11 cellular contexts compared by ENCODE assay signal in genomic region chr19:2064788-2065524, GRCh38. TPM values are rescaled to one million over a fixed set of nuclear protein-coding genes. Genes with fewer than 3 reads are reported as not detected.
DNase-seq lines count a peak whose midpoint lies in the region; ATAC-seq, FAIRE-seq and TF ChIP-seq lines count a peak whose summit lies in the region.
"Had no signal": no experiment of that assay in that cellular context is flagged by ENCODE, and none has a peak within 500 bp of the region (broad histone marks: within the 10 kb centered on the region; RNA-seq: fewer than 3 reads in every experiment).

No MANE protein-coding gene starts in this region.

- WGBS in A549 (ENCODE audit: missing lambda C conversion rate): 75% methylated on average over 27 of the region's 38 CpGs
- no CpG with 5 or more reads among the region's 38 CpGs for WGBS in neuronal stem cell (ENCODE audit: extremely low coverage in 2 of 2, insufficient read length in 2 of 2, insufficient replicate concordance in 1 of 2), 2 donors

- POLR2A ChIA-PET in A549 (lab: Yijun Ruan, JAX): no interaction called here

- no peak overlapping the region for H3K9ac ChIP-seq in OCI-LY1 (ENCODE audit: low read length)
- H3K9ac ChIP-seq in neuronal stem cell (ENCODE audit: low read depth, low read length, poor library complexity): peak overlapping the region; percentile 78

- H3K4me1 ChIP-seq in A549 (peaks cover 23% of the 10 kb centered on the region), OCI-LY1 (ENCODE audit: insufficient read depth, low read length, severe bottlenecking) (peaks cover 33% of the 10 kb centered on the region), neuronal stem cell (ENCODE audit: control insufficient read depth in 2 of 2, insufficient read depth in 1 of 2, low read depth in 1 of 2, low read length in 2 of 2) (peaks cover 16 to 17% of the 10 kb centered on the region in 2 donors)

- no peak overlapping the region for H2BK5ac ChIP-seq in neuronal stem cell (ENCODE audit: low read length)

- H2BK12ac ChIP-seq in neuronal stem cell (ENCODE audit: low read length): peak overlapping the region; percentile 17

- H3K4me2 ChIP-seq in A549 (no peak overlapping the region), OCI-LY1 (ENCODE audit: low read length) (no peak overlapping the region), neuronal stem cell (ENCODE audit: insufficient read depth, low read length, poor library complexity, severe bottlenecking) (no peak overlapping the region)

- no peak for FAIRE-seq in A549 (lab: Jason Lieb, UNC)

- H3K4me3 ChIP-seq in A549: no peak overlapping the region
- H3K4me3 ChIP-seq in OCI-LY1 (ENCODE audit: low read depth, low read length, poor library complexity, severe bottlenecking): no peak overlapping the region
- no peak overlapping the region for H3K4me3 ChIP-seq in neuronal stem cell (ENCODE audit: low read length in 2 of 2)

- H3K9me3 ChIP-seq in A549 (no peaks in the 10 kb centered on the region), OCI-LY1 (ENCODE audit: low read length) (no peaks in the 10 kb centered on the region), neuronal stem cell (replicated peaks in 1 of 2; ENCODE audit: control insufficient read depth in 2 of 2, insufficient read depth in 1 of 2, low read depth in 1 of 2, low read length in 2 of 2) (no peaks in the 10 kb centered on the region)

- H4K20me1 ChIP-seq in OCI-LY1 (ENCODE audit: insufficient read depth, low read length): no peaks in the 10 kb centered on the region

- no peaks in the 10 kb centered on the region for H3K9me2 ChIP-seq in OCI-LY1 (ENCODE audit: low read depth, low read length)

- TF ChIP-seq EP300 in A549 (IDR thresholded peaks at IDR 0.05): no peak

- no peak for ATAC-seq in A549
- no peak for ATAC-seq in HG03095 (IDR thresholded peaks at IDR 0.05; ENCODE audit: unreplicated experiment)
- ATAC-seq in GM21515 (IDR thresholded peaks at IDR 0.05; ENCODE audit: unreplicated experiment): no peak

- peak overlapping the region; percentile 64 for H2AK5ac ChIP-seq in neuronal stem cell (ENCODE audit: low read depth, low read length)

- H3K79me2 ChIP-seq in OCI-LY1 (ENCODE audit: insufficient read depth, low read length): no peaks in the 10 kb centered on the region

- no peak overlapping the region for H3K4ac ChIP-seq in neuronal stem cell (ENCODE audit: low read length)

- no peak overlapping the region for H4K91ac ChIP-seq in neuronal stem cell (ENCODE audit: low read depth, low read length, poor library complexity)

- TF ChIP-seq RAD21 in A549 (conservative IDR thresholded peaks at IDR 0.05 in 1 of 2, IDR thresholded peaks at IDR 0.05 in 1 of 2): no peak

- CTCF ChIA-PET in A549 (lab: Yijun Ruan, JAX): interaction anchor here (0.8 kb wide), 2 partner anchors 26 to 32 kb away, joined by 3 to 4 read pairs; partner anchors contain the start of gene IZUMO4

- H3K36me3 ChIP-seq in OCI-LY1 (ENCODE audit: insufficient read depth, low read length) (no peaks in the 10 kb centered on the region; the same call in 1 of the 2 replicates), neuronal stem cell (replicated peaks in 1 of 2; ENCODE audit: control insufficient read depth in 2 of 2, insufficient read depth in 2 of 2, low read length in 2 of 2) (peaks cover 0 to 2% of the 10 kb centered on the region in 2 donors)

- H3K27ac ChIP-seq in A549 (peak overlapping the region; percentile 31 to 67; a peak in 4 of 6 replicates), OCI-LY1 (ENCODE audit: low read depth, low read length, poor library complexity, severe bottlenecking) (peak overlapping the region; percentile 51), neuronal stem cell (replicated peaks; ENCODE audit: low read length) (peak overlapping the region; percentile 3)
- H3K27ac ChIP-seq: C4-2B had no signal

- H3K79me1 ChIP-seq in neuronal stem cell (ENCODE audit: low read depth, low read length): no peaks in the 10 kb centered on the region

- H2BK120ac ChIP-seq in neuronal stem cell (ENCODE audit: low read depth, low read length): no peak overlapping the region

- no peak for TF ChIP-seq POLR2A in A549 (IDR thresholded peaks at IDR 0.05; ENCODE audit: low read length)

- H4K8ac ChIP-seq in neuronal stem cell (ENCODE audit: low read depth, low read length): no peak overlapping the region

- peak overlapping the region; percentile 59 for H3K18ac ChIP-seq in neuronal stem cell (ENCODE audit: low read length)

- H3F3A ChIP-seq in OCI-LY1 (ENCODE audit: insufficient read depth, low read length): no peaks in the 10 kb centered on the region

- no peak for DNase-seq in A549 (ENCODE audit: low read depth in 1 of 2, low spot score in 1 of 2)
- peak; percentile 58 for DNase-seq in globus pallidus (ENCODE audit: low spot score)
- DNase-seq in neuronal stem cell (ENCODE audit: low spot score): no peak
- DNase-seq in HT-29 (ENCODE audit: low spot score): no peak
- DNase-seq in DMS114 treated with DMSO at 0.1 percent for 48 hours (lab: John Stamatoyannopoulos, UW; ENCODE audit: unreplicated experiment): no peak
- DNase-seq: activated naive CD4-positive, alpha-beta T cell treated with anti-CD3 and anti-CD28 coated beads, Interleukin-2, amount 10 ng/mL, durations not matched to agents 7 days and 5 days; NCI-H2107 had no signal

- peak overlapping the region; percentile 58 for H3K23ac ChIP-seq in neuronal stem cell (ENCODE audit: low read depth, low read length, poor library complexity)

- no peaks in the 10 kb centered on the region for H3K27me3 ChIP-seq in OCI-LY1 (ENCODE audit: insufficient read depth, low read length)
- no peaks in the 10 kb centered on the region for H3K27me3 ChIP-seq in neuronal stem cell (ENCODE audit: control insufficient read depth in 3 of 3, insufficient read depth in 3 of 3, low read depth in 1 of 3, low read length in 3 of 3)

- peak overlapping the region; percentile 59 for H2BK15ac ChIP-seq in neuronal stem cell (ENCODE audit: low read length)

- H2AFZ ChIP-seq in OCI-LY1 (ENCODE audit: low read length) (no peak overlapping the region), neuronal stem cell (ENCODE audit: low read length) (peak overlapping the region; percentile 67)

- TF ChIP-seq CTCF in A549 (IDR thresholded peaks at IDR 0.05) (no peak), OCI-LY1 (IDR thresholded peaks at IDR 0.05; ENCODE audit: low read length) (no peak)

- H3K14ac ChIP-seq in neuronal stem cell (ENCODE audit: low read length): peak overlapping the region; percentile 63

TF ChIP-seq in A549, 52 proteins besides CTCF, POLR2A, EP300 and RAD21 (continues in another document):
- TF ChIP-seq HES2 (IDR thresholded peaks at IDR 0.05): no peak
- no peak for TF ChIP-seq EHF (CRISPR knock-in tag; IDR thresholded peaks at IDR 0.05)
- no peak for TF ChIP-seq RNF2 (IDR thresholded peaks at IDR 0.05; ENCODE audit: borderline replicate concordance, low read depth)
- TF ChIP-seq NFE2L2 (conservative IDR thresholded peaks at IDR 0.05; ENCODE audit: low read length): no peak
- no peak for TF ChIP-seq FOSB (CRISPR knock-in tag; IDR thresholded peaks at IDR 0.05)
- no peak for TF ChIP-seq CEBPB (IDR thresholded peaks at IDR 0.05)
- no peak for TF ChIP-seq POLR2AphosphoS2 (conservative IDR thresholded peaks at IDR 0.05; ENCODE audit: low read length)
- TF ChIP-seq HOXB13 (CRISPR knock-in tag; IDR thresholded peaks at IDR 0.05; ENCODE audit: low read depth): no peak
- TF ChIP-seq SMC3 (IDR thresholded peaks at IDR 0.05): no peak
- no peak for TF ChIP-seq JUN (IDR thresholded peaks at IDR 0.05)
- no peak for TF ChIP-seq PHF8 (IDR thresholded peaks at IDR 0.05; ENCODE audit: borderline replicate concordance, low read depth)
- TF ChIP-seq CBX8 (IDR thresholded peaks at IDR 0.05): no peak
- no peak for TF ChIP-seq RARB (CRISPR knock-in tag; IDR thresholded peaks at IDR 0.05)

RNA-seq across cellular contexts. Expression of gene MKNK2, which starts 13.9 kb away (rescaled TPM):
- polyA plus RNA-seq in A549 (2011; rRNA removed) (56.7 and 58.4 TPM in 2 replicates), A549 (2017; fragmentation: RNase III; extraction: RNeasy Plus Mini Kit Qiagen cat#74134 plus additional on column Dnase treatment) (38.8 to 55.4 TPM (median 48.3 TPM) in 3 replicates)
- 63.4 and 81.9 TPM in 2 replicates for polyA plus RNA-seq in A549 (2012; cell fraction: cytosol; rRNA removed)
- polyA plus RNA-seq in A549 (2012; cell fraction: nucleus; rRNA removed): 83.4 and 134 TPM in 2 replicates
- polyA minus RNA-seq in A549 (2011; rRNA and poly(A)+ RNA removed): 63.9 and 84.8 TPM in 2 replicates
- polyA plus RNA-seq in neuronal stem cell (2013, experiment 1 of 2): 138 TPM
- polyA plus RNA-seq in neuronal stem cell (2013, experiment 2 of 2): 146 TPM
- total RNA-seq in HT-29 (2014; rRNA removed; shearing (Covaris generic)): 212 and 223 TPM in 2 replicates

RNA-seq across cellular contexts. Expression of gene MOB3A, which starts 31.2 kb away (rescaled TPM):
- polyA plus RNA-seq in A549 (2011; rRNA removed): 10.9 and 12.9 TPM in 2 replicates
- 10.9 and 17.2 TPM in 2 replicates for polyA plus RNA-seq in A549 (2012; cell fraction: cytosol; rRNA removed)
- 13.7 and 18.2 TPM in 2 replicates for polyA plus RNA-seq in A549 (2012; cell fraction: nucleus; rRNA removed)
- 8.4 to 9.1 TPM (median 8.7 TPM) in 3 replicates for polyA plus RNA-seq in A549 (2017; fragmentation: RNase III; extraction: RNeasy Plus Mini Kit Qiagen cat#74134 plus additional on column Dnase treatment)
- polyA minus RNA-seq in A549 (2011; rRNA and poly(A)+ RNA removed): 19.7 and 26.2 TPM in 2 replicates
- polyA plus RNA-seq in neuronal stem cell (2013, experiment 1 of 2): 15.6 TPM
- 16.1 TPM for polyA plus RNA-seq in neuronal stem cell (2013, experiment 2 of 2)
- total RNA-seq in HT-29 (2014; rRNA removed; shearing (Covaris generic)): 7.7 and 9.2 TPM in 2 replicates

RNA-seq across cellular contexts. Expression of gene IZUMO4, which starts 31.8 kb away (rescaled TPM):
- 0.36 and 0.70 TPM in 2 replicates for polyA plus RNA-seq in A549 (2011; rRNA removed)
- polyA plus RNA-seq in A549 (2012; cell fraction: cytosol; rRNA removed): 0.29 and 0.32 TPM in 2 replicates
- 7.6 and 8.6 TPM in 2 replicates for polyA plus RNA-seq in A549 (2012; cell fraction: nucleus; rRNA removed)
- polyA plus RNA-seq in A549 (2017; fragmentation: RNase III; extraction: RNeasy Plus Mini Kit Qiagen cat#74134 plus additional on column Dnase treatment): 1.0 to 1.8 TPM (median 1.0 TPM) in 3 replicates
- polyA minus RNA-seq in A549 (2011; rRNA and poly(A)+ RNA removed): 0.33 and 0.44 TPM in 2 replicates
- polyA plus RNA-seq in neuronal stem cell (2013, experiment 1 of 2): 2.5 TPM
- 2.3 TPM for polyA plus RNA-seq in neuronal stem cell (2013, experiment 2 of 2)
- 2.7 and 5.3 TPM in 2 replicates for total RNA-seq in HT-29 (2014; rRNA removed; shearing (Covaris generic))

RNA-seq across cellular contexts. Expression of gene BTBD2, which starts 49.4 kb away (rescaled TPM):
- polyA plus RNA-seq in A549 (2011; rRNA removed): 16.3 and 19.0 TPM in 2 replicates
- 39.6 and 61.5 TPM in 2 replicates for polyA plus RNA-seq in A549 (2012; cell fraction: cytosol; rRNA removed)
- polyA plus RNA-seq in A549 (2012; cell fraction: nucleus; rRNA removed): 66.3 and 81.5 TPM in 2 replicates
- 26.7 to 32.7 TPM (median 29.6 TPM) in 3 replicates for polyA plus RNA-seq in A549 (2017; fragmentation: RNase III; extraction: RNeasy Plus Mini Kit Qiagen cat#74134 plus additional on column Dnase treatment)
- polyA minus RNA-seq in A549 (2011; rRNA and poly(A)+ RNA removed): 15.0 and 36.0 TPM in 2 replicates
- polyA plus RNA-seq in neuronal stem cell (2013, experiment 1 of 2): 148 TPM
- polyA plus RNA-seq in neuronal stem cell (2013, experiment 2 of 2): 141 TPM
- 43.3 and 56.4 TPM in 2 replicates for total RNA-seq in HT-29 (2014; rRNA removed; shearing (Covaris generic))
